In genomic region chr17:66340720-66341119, GRCh38 we compare ENCODE assay signal across 1 cellular context.
TF ChIP-seq lines count a peak whose summit lies in the region.

No MANE protein-coding gene starts in this region.

TF ChIP-seq in HepG2, 621 proteins besides CTCF, POLR2A, EP300 and RAD21:
- no peak for TF ChIP-seq PRMT3 (CRISPR knock-in tag; IDR thresholded peaks at IDR 0.05; ENCODE audit: borderline replicate concordance, low read depth)
- TF ChIP-seq SMARCE1 (IDR thresholded peaks at IDR 0.05; ENCODE audit: borderline replicate concordance) = no peak
- no peak for TF ChIP-seq NCOA2 (CRISPR knock-in tag; IDR thresholded peaks at IDR 0.05)
- no peak for TF ChIP-seq POLR2G (IDR thresholded peaks at IDR 0.05; ENCODE audit: low read depth, low read length)
- no peak for TF ChIP-seq ZEB1 (IDR thresholded peaks at IDR 0.05; ENCODE audit: insufficient replicate concordance, low read depth)
- no peak for TF ChIP-seq ZNF30 (CRISPR knock-in tag; IDR thresholded peaks at IDR 0.05)
- TF ChIP-seq, protein P1, sequence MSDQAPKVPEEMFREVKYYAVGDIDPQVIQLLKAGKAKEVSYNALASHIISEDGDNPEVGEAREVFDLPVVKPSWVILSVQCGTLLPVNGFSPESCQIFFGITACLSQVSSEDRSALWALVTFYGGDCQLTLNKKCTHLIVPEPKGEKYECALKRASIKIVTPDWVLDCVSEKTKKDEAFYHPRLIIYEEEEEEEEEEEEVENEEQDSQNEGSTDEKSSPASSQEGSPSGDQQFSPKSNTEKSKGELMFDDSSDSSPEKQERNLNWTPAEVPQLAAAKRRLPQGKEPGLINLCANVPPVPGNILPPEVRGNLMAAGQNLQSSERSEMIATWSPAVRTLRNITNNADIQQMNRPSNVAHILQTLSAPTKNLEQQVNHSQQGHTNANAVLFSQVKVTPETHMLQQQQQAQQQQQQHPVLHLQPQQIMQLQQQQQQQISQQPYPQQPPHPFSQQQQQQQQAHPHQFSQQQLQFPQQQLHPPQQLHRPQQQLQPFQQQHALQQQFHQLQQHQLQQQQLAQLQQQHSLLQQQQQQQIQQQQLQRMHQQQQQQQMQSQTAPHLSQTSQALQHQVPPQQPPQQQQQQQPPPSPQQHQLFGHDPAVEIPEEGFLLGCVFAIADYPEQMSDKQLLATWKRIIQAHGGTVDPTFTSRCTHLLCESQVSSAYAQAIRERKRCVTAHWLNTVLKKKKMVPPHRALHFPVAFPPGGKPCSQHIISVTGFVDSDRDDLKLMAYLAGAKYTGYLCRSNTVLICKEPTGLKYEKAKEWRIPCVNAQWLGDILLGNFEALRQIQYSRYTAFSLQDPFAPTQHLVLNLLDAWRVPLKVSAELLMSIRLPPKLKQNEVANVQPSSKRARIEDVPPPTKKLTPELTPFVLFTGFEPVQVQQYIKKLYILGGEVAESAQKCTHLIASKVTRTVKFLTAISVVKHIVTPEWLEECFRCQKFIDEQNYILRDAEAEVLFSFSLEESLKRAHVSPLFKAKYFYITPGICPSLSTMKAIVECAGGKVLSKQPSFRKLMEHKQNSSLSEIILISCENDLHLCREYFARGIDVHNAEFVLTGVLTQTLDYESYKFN (CRISPR knock-in tag; conservative IDR thresholded peaks at IDR 0.05) = no peak
- no peak for TF ChIP-seq ATF4 (CRISPR knock-in tag; IDR thresholded peaks at IDR 0.05)
- TF ChIP-seq ZNF552 (CRISPR knock-in tag; IDR thresholded peaks at IDR 0.05; ENCODE audit: borderline replicate concordance) = no peak
- TF ChIP-seq PPARG (CRISPR knock-in tag; conservative IDR thresholded peaks at IDR 0.05) = no peak
- no peak for TF ChIP-seq ZNF678 (CRISPR knock-in tag; IDR thresholded peaks at IDR 0.05)
- no peak for TF ChIP-seq ZNF224 (CRISPR knock-in tag; IDR thresholded peaks at IDR 0.05)
- TF ChIP-seq MEIS1 (CRISPR knock-in tag; IDR thresholded peaks at IDR 0.05; ENCODE audit: borderline replicate concordance) = no peak
- no peak for TF ChIP-seq EZH2 (conservative IDR thresholded peaks at IDR 0.05; ENCODE audit: low read depth, low read length)
- TF ChIP-seq SNAPC4 (CRISPR knock-in tag; IDR thresholded peaks at IDR 0.05) = no peak
- TF ChIP-seq ZNF34 (CRISPR knock-in tag; IDR thresholded peaks at IDR 0.05; ENCODE audit: borderline replicate concordance) = no peak
- TF ChIP-seq ZNF878 (CRISPR knock-in tag; IDR thresholded peaks at IDR 0.05) = no peak
- no peak for TF ChIP-seq ZNF160 (CRISPR knock-in tag; IDR thresholded peaks at IDR 0.05)
TF ChIP-seq in HepG2: peak in this region for 0.
